Comparison of ENCODE assay signal across 8 cellular contexts in the genomic region with DNA sequence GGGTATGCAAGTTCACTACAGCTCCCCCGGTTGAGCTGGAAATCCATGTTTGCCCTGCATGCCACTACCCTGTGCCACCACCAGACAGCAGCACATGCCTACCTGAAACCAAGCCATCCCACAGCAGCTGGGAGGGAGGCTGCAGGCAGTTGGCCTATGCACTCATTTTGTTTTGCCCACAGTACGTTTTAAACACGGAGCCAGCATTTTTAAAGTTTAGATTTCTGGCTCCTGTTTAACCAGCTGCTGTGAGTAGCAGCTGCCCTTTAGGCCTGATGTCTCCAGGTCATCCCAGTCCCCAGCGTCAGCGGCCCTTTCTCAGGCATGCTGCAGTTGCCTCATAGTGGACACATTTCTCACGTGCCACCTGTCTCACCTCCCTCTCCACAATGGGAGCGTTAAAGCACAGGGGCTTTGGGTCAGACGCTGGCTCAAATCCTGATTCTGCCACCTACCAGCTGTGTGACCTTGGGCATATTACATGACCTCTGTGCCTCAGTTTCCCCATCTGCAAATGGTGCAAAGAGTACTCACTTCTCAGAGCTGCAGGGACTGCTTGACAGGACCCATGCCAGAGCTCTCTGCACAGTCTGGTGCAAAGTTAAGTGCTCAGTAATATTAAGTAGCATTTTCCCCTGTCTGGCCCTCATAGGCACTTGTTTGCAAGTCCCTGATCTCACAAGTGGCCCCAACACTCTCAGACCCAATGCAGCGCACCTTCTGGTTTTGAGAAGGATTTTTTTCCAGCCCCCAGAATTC. TPM values are rescaled to one million over a fixed set of nuclear protein-coding genes. Genes with fewer than 3 reads are reported as not detected.
DNase-seq lines count a peak whose midpoint lies in the region; ATAC-seq, FAIRE-seq and TF ChIP-seq lines count a peak whose summit lies in the region.

No MANE protein-coding gene starts in this region.

- intact Hi-C loops in CD4-positive, alpha-beta T cell (cut with DNase I, micrococcal nuclease), result loop anchor here (1.0 kb wide), 2 partner anchors 48 to 58 kb away; no protein-coding TSS in a partner anchor
- intact Hi-C loops in endothelial cell of umbilical vein (cut with micrococcal nuclease) (loop anchor here (1.0 kb wide), 1 partner anchor 48 kb away; no protein-coding TSS in a partner anchor), stomach (cut with DNase I; ENCODE audit: low total_unique reads) (no loop called here)

- DNase-seq in CD4-positive, alpha-beta T cell, result peak; percentile 48 to 68 (median 60)
- DNase-seq in NCI-H82 treated with DMSO at 0.1 percent for 48 hours (lab: John Stamatoyannopoulos, UW; ENCODE audit: unreplicated experiment) (peak; percentile 47), endothelial cell of umbilical vein (ENCODE audit: low read depth, low spot score) (peak; percentile 67), myocyte (ENCODE audit: low read depth) (peak; percentile 97), stomach (peak; percentile 73)
- DNase-seq in activated CD8-positive, alpha-beta T cell treated with anti-CD3 and anti-CD28 coated beads, Interleukin-2, amount 10 ng/mL, durations not matched to agents 7 days and 5 days, result peak; percentile 70

- no peaks in the 10 kb centered on the region for H4K20me1 ChIP-seq in endothelial cell of umbilical vein (replicated peaks; ENCODE audit: control insufficient read depth, extremely low read depth, insufficient read depth, low read length)

- H3K27ac ChIP-seq in CD4-positive, alpha-beta T cell (ENCODE audit: low read depth, low read length), result no peak overlapping the region
- H3K27ac ChIP-seq in endothelial cell of umbilical vein (ENCODE audit: insufficient read depth, low read depth, low read length) (no peak overlapping the region), stomach (peak overlapping the region in 3 of 5 donors; percentile 1 to 30 (median 29))

- TF ChIP-seq POLR2A in endothelial cell of umbilical vein (IDR thresholded peaks at IDR 0.05; ENCODE audit: low read depth, low read length) (peak; percentile 39), stomach (IDR thresholded peaks at IDR 0.05) (no peak)

- no peaks in the 10 kb centered on the region for H3K9me3 Mint-ChIP-seq in CD4-positive, alpha-beta T cell
- no peaks in the 10 kb centered on the region for H3K9me3 Mint-ChIP-seq in activated CD8-positive, alpha-beta T cell treated with anti-CD3 and anti-CD28 coated beads, Interleukin-2, amount 10 ng/mL, durations not matched to agents 7 days and 5 days (ENCODE audit: insufficient read depth)

- no peak for TF ChIP-seq EP300 in stomach (IDR thresholded peaks at IDR 0.05)

- H3K9me1 ChIP-seq in endothelial cell of umbilical vein (replicated peaks; ENCODE audit: control insufficient read depth, extremely low read depth, insufficient read depth, low read length), result no peaks in the 10 kb centered on the region

- H3K4me1 ChIP-seq in endothelial cell of umbilical vein (ENCODE audit: control insufficient read depth, extremely low read depth, insufficient read depth, low read length) (peaks cover 1% of the 10 kb centered on the region), stomach (peaks cover 3 to 16% (median 12%) of the 10 kb centered on the region in 4 donors)

- H3K36me3 Mint-ChIP-seq in CD4-positive, alpha-beta T cell (ENCODE audit: low read depth), result peaks cover 32% of the 10 kb centered on the region
- peaks cover 33% of the 10 kb centered on the region for H3K36me3 Mint-ChIP-seq in activated CD8-positive, alpha-beta T cell treated with anti-CD3 and anti-CD28 coated beads, Interleukin-2, amount 10 ng/mL, durations not matched to agents 7 days and 5 days (ENCODE audit: low read depth)

- peak; percentile 74 for TF ChIP-seq CTCF in CD4-positive, alpha-beta T cell (IDR thresholded peaks at IDR 0.05)
- TF ChIP-seq CTCF in endothelial cell of umbilical vein (IDR thresholded peaks at IDR 0.05; ENCODE audit: extremely low read depth in 1 of 2, insufficient read depth in 1 of 2, low read depth in 1 of 2, low read length in 2 of 2) (peak; percentile 78 to 97), stomach (IDR thresholded peaks at IDR 0.05) (peak in 5 of 7 experiments; percentile 77 to 96 (median 89))

- no peaks in the 10 kb centered on the region for H3K9me3 ChIP-seq in CD4-positive, alpha-beta T cell (ENCODE audit: control insufficient read depth, low read length)
- no peaks in the 10 kb centered on the region for H3K9me3 ChIP-seq in endothelial cell of umbilical vein (replicated peaks; ENCODE audit: control insufficient read depth, insufficient read depth, low read length)
- H3K9me3 ChIP-seq in stomach, result no peaks in the 10 kb centered on the region

- H3K36me3 ChIP-seq in endothelial cell of umbilical vein (ENCODE audit: control insufficient read depth in 2 of 2, extremely low read depth in 1 of 2, insufficient read depth in 2 of 2, low read length in 2 of 2), result peaks cover 10 to 23% of the 10 kb centered on the region in 2 experiments
- peaks cover 27 to 33% (median 31%) of the 10 kb centered on the region in 4 donors for H3K36me3 ChIP-seq in stomach

- H3K4me3 ChIP-seq in endothelial cell of umbilical vein (replicated peaks in 1 of 3; ENCODE audit: insufficient read depth in 1 of 3, low read depth in 1 of 3, low read length in 3 of 3), result no peak overlapping the region
- H3K4me3 ChIP-seq in stomach, result no peak overlapping the region

- H3K9ac ChIP-seq in endothelial cell of umbilical vein (replicated peaks; ENCODE audit: extremely low read depth, insufficient read depth, low read length), result no peak overlapping the region

- H3K27me3 ChIP-seq in CD4-positive, alpha-beta T cell (ENCODE audit: control insufficient read depth, insufficient read depth, low read length), result no peaks in the 10 kb centered on the region
- no peaks in the 10 kb centered on the region for H3K27me3 ChIP-seq in endothelial cell of umbilical vein (ENCODE audit: control insufficient read depth in 2 of 2, insufficient read depth in 2 of 2, low read length in 2 of 2)
- no peaks in the 10 kb centered on the region for H3K27me3 ChIP-seq in stomach

- POLR2A ChIA-PET in CD4-positive, alpha-beta T cell (lab: Charles Lee), result interaction anchor here (0.5 to 2.7 kb wide), 9 partner anchors 10 to 66 kb away, joined by 3 to 30 read pairs (median 4); a partner anchor contains a TSS
- POLR2A ChIA-PET in activated CD8-positive, alpha-beta T cell treated with anti-CD3 and anti-CD28 coated beads, Interleukin-2, amount 10 ng/mL, durations not matched to agents 7 days and 5 days (lab: Charles Lee), result interaction anchor here (1.5 to 1.8 kb wide), 2 partner anchors 32 to 48 kb away, joined by 4 to 8 read pairs; a partner anchor contains a TSS
- POLR2A ChIA-PET in endothelial cell of umbilical vein (lab: Charles Lee), result interaction anchor here (0.6 to 1.4 kb wide), 6 partner anchors 23 to 433 kb away, joined by 3 to 6 read pairs (median 4); a partner anchor contains a TSS

- H3K4me2 ChIP-seq in endothelial cell of umbilical vein (ENCODE audit: insufficient read depth, low read length), result no peak overlapping the region

- no TSS peak for BruUV-seq in endothelial cell of umbilical vein (replicated peaks; lab: Mats Ljungman, UMichigan)

- peaks cover 12% of the 10 kb centered on the region for H3K4me1 Mint-ChIP-seq in CD4-positive, alpha-beta T cell (ENCODE audit: low read depth)
- peaks cover 7% of the 10 kb centered on the region for H3K4me1 Mint-ChIP-seq in activated CD8-positive, alpha-beta T cell treated with anti-CD3 and anti-CD28 coated beads, Interleukin-2, amount 10 ng/mL, durations not matched to agents 7 days and 5 days (ENCODE audit: low read depth)

- no peak overlapping the region for H2AFZ ChIP-seq in endothelial cell of umbilical vein (ENCODE audit: low read depth, low read length)

- H3K27me3 Mint-ChIP-seq in CD4-positive, alpha-beta T cell, result no peaks in the 10 kb centered on the region
- H3K27me3 Mint-ChIP-seq in activated CD8-positive, alpha-beta T cell treated with anti-CD3 and anti-CD28 coated beads, Interleukin-2, amount 10 ng/mL, durations not matched to agents 7 days and 5 days (ENCODE audit: low read depth), result no peaks in the 10 kb centered on the region

- WGBS in stomach, 5 donors, result 23 to 35% (median 26%) methylated on average over 9 of the region's 9 CpGs

- peak; percentile 83 for ATAC-seq in CD4-positive, alpha-beta T cell (ENCODE audit: poor library complexity)
- ATAC-seq in HG02798 (IDR thresholded peaks at IDR 0.05; ENCODE audit: poor library complexity, unreplicated experiment), result peak; percentile 48
- peak; percentile 68 for ATAC-seq in activated CD8-positive, alpha-beta T cell treated with anti-CD3 and anti-CD28 coated beads, Interleukin-2, amount 10 ng/mL, durations not matched to agents 7 days and 5 days
- ATAC-seq in HG03457 (IDR thresholded peaks at IDR 0.05; ENCODE audit: unreplicated experiment), result no peak

- no peak overlapping the region for H3K4me3 Mint-ChIP-seq in CD4-positive, alpha-beta T cell
- H3K4me3 Mint-ChIP-seq in activated CD8-positive, alpha-beta T cell treated with anti-CD3 and anti-CD28 coated beads, Interleukin-2, amount 10 ng/mL, durations not matched to agents 7 days and 5 days, result no peak overlapping the region

- peak overlapping the region; percentile 17 for H3K27ac Mint-ChIP-seq in CD4-positive, alpha-beta T cell
- H3K27ac Mint-ChIP-seq in activated CD8-positive, alpha-beta T cell treated with anti-CD3 and anti-CD28 coated beads, Interleukin-2, amount 10 ng/mL, durations not matched to agents 7 days and 5 days, result no peak overlapping the region

- H3K79me2 ChIP-seq in endothelial cell of umbilical vein (ENCODE audit: control insufficient read depth, insufficient read depth, low read length), result no peaks in the 10 kb centered on the region

- CTCF ChIA-PET in CD4-positive, alpha-beta T cell (lab: Charles Lee), result interaction anchor here (0.5 to 7.5 kb wide), 26 partner anchors 10 to 628 kb away, joined by 3 to 174 read pairs (median 4); a partner anchor contains a TSS
- CTCF ChIA-PET in activated CD8-positive, alpha-beta T cell treated with anti-CD3 and anti-CD28 coated beads, Interleukin-2, amount 10 ng/mL, durations not matched to agents 7 days and 5 days (lab: Charles Lee), result interaction anchor here (0.8 to 6.3 kb wide), 22 partner anchors 9 to 467 kb away, joined by 3 to 128 read pairs (median 5); a partner anchor contains a TSS
- CTCF ChIA-PET in endothelial cell of umbilical vein (lab: Charles Lee), result interaction anchor here (0.6 to 10.7 kb wide), 30 partner anchors 8 to 357 kb away, joined by 3 to 309 read pairs (median 6); a partner anchor contains a TSS

- dilution Hi-C loops in endothelial cell of umbilical vein (cut with MboI; ENCODE audit: extremely low pct_ligation_motif_present, low sequenced_read_pairs), result no loop called here

- peak; percentile 84 for FAIRE-seq in endothelial cell of umbilical vein (lab: Jason Lieb, UNC)

RNA-seq across cellular contexts. Expression of a gene that starts 8.2 kb away (rescaled TPM):
- total RNA-seq in CD4-positive, alpha-beta T cell, result 100 to 1,000 TPM; 115 to 140 TPM
- 100 to 1,000 TPM; 120 to 131 TPM for total RNA-seq in activated CD8-positive, alpha-beta T cell treated with anti-CD3 and anti-CD28 coated beads, Interleukin-2, amount 10 ng/mL, durations not matched to agents 7 days and 5 days
- 147 and 156 TPM in 2 replicates for total RNA-seq in endothelial cell of umbilical vein
- polyA plus RNA-seq in endothelial cell of umbilical vein, result 111 and 145 TPM in 2 replicates
- polyA plus RNA-seq in endothelial cell of umbilical vein (2011; cell fraction: cytosol; rRNA removed), result 127 and 148 TPM in 2 replicates
- polyA plus RNA-seq in endothelial cell of umbilical vein (2011; cell fraction: nucleus; rRNA removed), result 132 and 179 TPM in 2 replicates
- 159 and 193 TPM in 2 replicates for polyA plus RNA-seq in endothelial cell of umbilical vein (2012)
- 135 and 140 TPM in 2 replicates for polyA minus RNA-seq in endothelial cell of umbilical vein
- polyA minus RNA-seq in endothelial cell of umbilical vein (2011; cell fraction: cytosol; rRNA and poly(A)+ RNA removed), result 15.1 TPM
- polyA minus RNA-seq in endothelial cell of umbilical vein (2011; cell fraction: nucleus; rRNA and poly(A)+ RNA removed), result 136 and 191 TPM in 2 replicates
- total RNA-seq in myocyte, result 86.8 and 96.8 TPM in 2 replicates
- polyA plus RNA-seq in myocyte (2012), result 118 TPM
- 100 to 1,000 TPM in 1 of 5 donors, 10 to 100 TPM in 4; 52.6 to 111 (median 61.8) TPM for total RNA-seq in stomach
- 10 to 100 TPM; 64.7 to 90.3 (median 80.3) TPM for polyA plus RNA-seq in stomach

RNA-seq across cellular contexts. Expression of a gene that starts 32.4 kb away (rescaled TPM):
- 10 to 100 TPM; 21.3 to 21.9 TPM for total RNA-seq in CD4-positive, alpha-beta T cell
- 10 to 100 TPM; 28.7 to 30.2 TPM for total RNA-seq in activated CD8-positive, alpha-beta T cell treated with anti-CD3 and anti-CD28 coated beads, Interleukin-2, amount 10 ng/mL, durations not matched to agents 7 days and 5 days
- total RNA-seq in endothelial cell of umbilical vein (62.7 and 71.9 TPM in 2 replicates), myocyte (51.8 and 56.6 TPM in 2 replicates), stomach (10 to 100 TPM in 3 of 5 donors, 1 to 10 TPM in 2; 1.8 to 79.4 (median 19.4) TPM)
- polyA plus RNA-seq in endothelial cell of umbilical vein (131 and 182 TPM in 2 replicates), stomach (10 to 100 TPM; 10.5 to 28.7 (median 15.5) TPM)
- polyA plus RNA-seq in endothelial cell of umbilical vein (2011; cell fraction: cytosol; rRNA removed), result 77.9 and 89.4 TPM in 2 replicates
- polyA plus RNA-seq in endothelial cell of umbilical vein (2011; cell fraction: nucleus; rRNA removed), result 40.6 and 46.8 TPM in 2 replicates
- 72.8 and 86.0 TPM in 2 replicates for polyA plus RNA-seq in endothelial cell of umbilical vein (2012)
- 125 and 128 TPM in 2 replicates for polyA minus RNA-seq in endothelial cell of umbilical vein
- 47.9 TPM for polyA minus RNA-seq in endothelial cell of umbilical vein (2011; cell fraction: cytosol; rRNA and poly(A)+ RNA removed)
- polyA minus RNA-seq in endothelial cell of umbilical vein (2011; cell fraction: nucleus; rRNA and poly(A)+ RNA removed), result 16.3 and 20.4 TPM in 2 replicates
- 45.2 TPM for polyA plus RNA-seq in myocyte (2012)

Comparison
In these comparisons a context has a peak if more than half of its experiments do, and no peak if none do; other contexts are left out.
1. DNase-seq: peak in every context shown above with its lines; median percentile 97 in myocyte; 73 in stomach; 70 in activated CD8-positive, alpha-beta T cell treated with anti-CD3 and anti-CD28 coated beads, Interleukin-2, amount 10 ng/mL, durations not matched to agents 7 days and 5 days; 67 in endothelial cell of umbilical vein; 60 in CD4-positive, alpha-beta T cell; 47 in NCI-H82 treated with DMSO at 0.1 percent for 48 hours.
2. H3K27ac ChIP-seq: peak in stomach (3 of 5); none in CD4-positive, alpha-beta T cell (single experiment) and endothelial cell of umbilical vein (single experiment).
3. Peak in every context shown above with its lines, with median percentiles within 50 percentile points of each other: CTCF ChIP-seq.